ENCODE assay signal across 7 cellular contexts in genomic region chr11:114257621-114258558, GRCh38. TPM values are rescaled to one million over a fixed set of nuclear protein-coding genes. Genes with fewer than 3 reads are reported as not detected.
DNase-seq lines count a peak whose midpoint lies in the region; TF ChIP-seq lines count a peak whose summit lies in the region.

No MANE protein-coding gene starts in this region.

- H3K36me3 ChIP-seq in Peyer's patch, result peaks cover 0 to 8% (median 0%) of the 10 kb centered on the region in 3 donors
- peaks cover 0 to 27% (median 8%) of the 10 kb centered on the region in 3 donors for H3K36me3 ChIP-seq in esophagus squamous epithelium
- H3K36me3 ChIP-seq in mucosa of rectum (ENCODE audit: control insufficient read depth in 2 of 2, insufficient read depth in 2 of 2, low read length in 2 of 2), result no peaks in the 10 kb centered on the region
- H3K36me3 ChIP-seq in thyroid gland, result peaks cover 0 to 15% of the 10 kb centered on the region in 2 donors
- no peaks in the 10 kb centered on the region for H3K36me3 ChIP-seq in effector memory CD4-positive, alpha-beta T cell (ENCODE audit: control insufficient read depth, insufficient read depth, low read length)

- no peaks in the 10 kb centered on the region for H3K27me3 ChIP-seq in Peyer's patch
- peaks cover 0 to 3% (median 0%) of the 10 kb centered on the region in 4 donors for H3K27me3 ChIP-seq in esophagus squamous epithelium
- no peaks in the 10 kb centered on the region for H3K27me3 ChIP-seq in mucosa of rectum (ENCODE audit: control insufficient read depth in 2 of 2, insufficient read depth in 2 of 2, low read length in 2 of 2)
- H3K27me3 ChIP-seq in thyroid gland, result no peaks in the 10 kb centered on the region
- H3K27me3 ChIP-seq in effector memory CD4-positive, alpha-beta T cell (replicated peaks; ENCODE audit: control insufficient read depth, insufficient read depth, low read length, poor library complexity, severe bottlenecking), result no peaks in the 10 kb centered on the region

- DNase-seq in Peyer's patch, result peak in 1 of 3 donors; percentile 64
- DNase-seq in esophagus squamous epithelium (lab: John Stamatoyannopoulos, UW), result no peak
- peak; percentile 71 to 74 for DNase-seq in thyroid gland
- no peak for DNase-seq in A172 (ENCODE audit: low spot score)
- DNase-seq in effector memory CD4-positive, alpha-beta T cell, result no peak
- DNase-seq in activated gamma-delta T cell treated with Interleukin-2 at 50 U/mL for 16 hours, result no peak

- WGBS in esophagus squamous epithelium, 2 donors, result 30 to 39% methylated on average over 4 to 5 of the region's 29 CpGs
- WGBS in thyroid gland, 2 donors, result 36 to 44% methylated on average over 19 to 23 of the region's 29 CpGs

- TF ChIP-seq CTCF in Peyer's patch (IDR thresholded peaks at IDR 0.05), result peak in 1 of 6 experiments; percentile 32
- peak in 1 of 6 experiments; percentile 14 for TF ChIP-seq CTCF in esophagus squamous epithelium (IDR thresholded peaks at IDR 0.05)
- peak in 3 of 6 experiments; percentile 12 to 16 (median 13) for TF ChIP-seq CTCF in thyroid gland (IDR thresholded peaks at IDR 0.05)

- no peak for TF ChIP-seq POLR2A in Peyer's patch (IDR thresholded peaks at IDR 0.05)
- TF ChIP-seq POLR2A in esophagus squamous epithelium (IDR thresholded peaks at IDR 0.05), result no peak
- peak in 1 of 2 donors; percentile 9 for TF ChIP-seq POLR2A in thyroid gland (IDR thresholded peaks at IDR 0.05)

- intact Hi-C loops in esophagus squamous epithelium (cut with DNase I) (loop anchor here (5.0 kb wide), 1 partner anchor 361 kb away; no protein-coding TSS in a partner anchor), thyroid gland (cut with DNase I) (no loop called here)

- H3K27ac ChIP-seq in Peyer's patch (peak overlapping the region; percentile 50 to 69 (median 58)), esophagus squamous epithelium (peak overlapping the region; percentile 46 to 88 (median 72)), mucosa of rectum (ENCODE audit: low read depth in 2 of 2, low read length in 2 of 2) (peak overlapping the region; percentile 32 to 63), thyroid gland (peak overlapping the region; percentile 63 to 87 (median 65))
- no peak overlapping the region for H3K27ac ChIP-seq in effector memory CD4-positive, alpha-beta T cell (ENCODE audit: insufficient read depth, low read length, poor library complexity, severe bottlenecking)

- H3K9me3 ChIP-seq in Peyer's patch, result no peaks in the 10 kb centered on the region
- no peaks in the 10 kb centered on the region for H3K9me3 ChIP-seq in esophagus squamous epithelium
- no peaks in the 10 kb centered on the region for H3K9me3 ChIP-seq in mucosa of rectum (ENCODE audit: control insufficient read depth in 2 of 2, low read length in 2 of 2)
- H3K9me3 ChIP-seq in thyroid gland, result no peaks in the 10 kb centered on the region
- H3K9me3 ChIP-seq in effector memory CD4-positive, alpha-beta T cell (ENCODE audit: control insufficient read depth, low read length), result no peaks in the 10 kb centered on the region

- H3K4me3 ChIP-seq in Peyer's patch (peak overlapping the region in 1 of 4 donors; percentile 1), esophagus squamous epithelium (peak overlapping the region in 3 of 4 donors; percentile 29 to 38 (median 30)), mucosa of rectum (ENCODE audit: low read length in 2 of 2) (no peak overlapping the region), thyroid gland (replicated peaks in 1 of 3) (no peak overlapping the region)
- H3K4me3 ChIP-seq in effector memory CD4-positive, alpha-beta T cell (ENCODE audit: insufficient read depth, low read depth, low read length, poor library complexity, severe bottlenecking), result no peak overlapping the region

- H3K4me1 ChIP-seq in Peyer's patch (peaks cover 0 to 31% (median 6%) of the 10 kb centered on the region in 4 donors), esophagus squamous epithelium (peaks cover 17 to 57% (median 41%) of the 10 kb centered on the region in 3 donors), mucosa of rectum (ENCODE audit: control insufficient read depth in 2 of 2, insufficient read depth in 2 of 2, low read length in 2 of 2) (peaks cover 3 to 12% of the 10 kb centered on the region in 2 donors), thyroid gland (peaks cover 42 to 44% of the 10 kb centered on the region in 2 donors)
- H3K4me1 ChIP-seq in effector memory CD4-positive, alpha-beta T cell (ENCODE audit: control insufficient read depth, insufficient read depth, low read length, poor library complexity, severe bottlenecking), result no peaks in the 10 kb centered on the region

- H3K9ac ChIP-seq in mucosa of rectum (ENCODE audit: low read depth in 1 of 2, low read length in 2 of 2), result peak overlapping the region in 1 of 2 donors; percentile 18

RNA-seq across cellular contexts. Expression of gene NNMT, which starts 38.3 kb away (rescaled TPM):
- total RNA-seq in Peyer's patch, result 100 to 1,000 TPM in 3 of 4 donors, 10 to 100 TPM in 1; 43.6 to 413 (median 187) TPM
- total RNA-seq in esophagus squamous epithelium, result 100 to 1,000 TPM in 1 of 4 donors, 10 to 100 TPM in 2, 1 to 10 TPM in 1; 4.1 to 142 (median 56.8) TPM
- 100 to 1,000 TPM in 3 of 4 donors, 10 to 100 TPM in 1; 78.1 to 459 (median 185) TPM for total RNA-seq in thyroid gland
- total RNA-seq in A172 (2014; rRNA removed; shearing (Covaris generic)), result 109 and 204 TPM in 2 replicates

Comparison
In these comparisons a context has a peak if more than half of its experiments do, and no peak if none do; other contexts are left out.
1. DNase-seq: peak in thyroid gland (2 of 2); none in esophagus squamous epithelium (single experiment), A172 (single experiment), effector memory CD4-positive, alpha-beta T cell (0 of 3) and activated gamma-delta T cell treated with Interleukin-2 at 50 U/mL for 16 hours (single experiment).
2. H3K4me3 ChIP-seq: peak in esophagus squamous epithelium (3 of 4); none in mucosa of rectum (0 of 2), thyroid gland (0 of 3) and effector memory CD4-positive, alpha-beta T cell (single experiment).